Comparison of ENCODE assay signal across 19 cellular contexts in genomic region chr20:63242736-63243135, GRCh38. TPM values are rescaled to one million over a fixed set of nuclear protein-coding genes. Genes with fewer than 3 reads are reported as not detected.
DNase-seq lines count a peak whose midpoint lies in the region; ATAC-seq lines count a peak whose summit lies in the region.
"Had no signal": no experiment of that assay in that cellular context is flagged by ENCODE, and none has a peak within 500 bp of the region (broad histone marks: within the 10 kb centered on the region; RNA-seq: fewer than 3 reads in every experiment).

No MANE protein-coding gene starts in this region.

- H3K4me1 ChIP-seq in BLaER1 treated with 17β-estradiol and CSF1 and Interleukin-3, amounts not matched to agents 10 nM and 100 nM = peaks cover 37 to 99% (median 91%) of the 10 kb centered on the region in 10 experiments
- H3K4me1 ChIP-seq in mesenchymal stem cell (ENCODE audit: control insufficient read depth, insufficient read depth, low read depth, low read length) = peaks cover 44% of the 10 kb centered on the region

- H2AK5ac ChIP-seq in mesenchymal stem cell (ENCODE audit: low read length, severe bottlenecking) = no peak overlapping the region

- H3K18ac ChIP-seq in mesenchymal stem cell (ENCODE audit: low read depth in 1 of 2, low read length in 2 of 2) = no peak overlapping the region

- H4K20me1 ChIP-seq in BLaER1 treated with 17β-estradiol and CSF1 and Interleukin-3, amounts not matched to agents 10 nM and 100 nM = peaks cover 0 to 56% (median 9%) of the 10 kb centered on the region in 11 experiments; a peak in 11 of 22 replicates

- H2BK12ac ChIP-seq in mesenchymal stem cell (ENCODE audit: low read length in 2 of 2) = no peak overlapping the region

- H3K4me1 Mint-ChIP-seq in activated CD8-positive, alpha-beta memory T cell treated with anti-CD3 and anti-CD28 coated beads, Interleukin-2, amount 10 ng/mL, durations not matched to agents 7 days and 5 days = no peaks in the 10 kb centered on the region
- H3K4me1 Mint-ChIP-seq: CD14-positive monocyte; CD4-positive, alpha-beta memory T cell; CD4-positive, CD25-positive, alpha-beta regulatory T cell had no signal

- peaks cover 0 to 5% (median 0%) of the 10 kb centered on the region in 11 experiments; a peak in 1 of 22 replicates for H3K36me3 ChIP-seq in BLaER1 treated with 17β-estradiol and CSF1 and Interleukin-3, amounts not matched to agents 10 nM and 100 nM
- H3K36me3 ChIP-seq in mesenchymal stem cell (ENCODE audit: control insufficient read depth in 1 of 2, insufficient read depth in 2 of 2, low read depth in 1 of 2, low read length in 2 of 2) = peaks cover 0 to 64% of the 10 kb centered on the region in 2 experiments
- H3K36me3 ChIP-seq: BE2C had no signal

- H2BK120ac ChIP-seq in mesenchymal stem cell (ENCODE audit: low read depth, low read length) = no peak overlapping the region

- no peak overlapping the region for H3K9ac ChIP-seq in BLaER1 treated with 17β-estradiol and CSF1 and Interleukin-3, amounts not matched to agents 10 nM and 100 nM
- no peak overlapping the region for H3K9ac ChIP-seq in mesenchymal stem cell (ENCODE audit: low read length)

- H2BK15ac ChIP-seq in mesenchymal stem cell (ENCODE audit: low read depth, poor library complexity, severe bottlenecking) = peak overlapping the region; percentile 17

- CTCF ChIA-PET in activated CD8-positive, alpha-beta memory T cell treated with anti-CD3 and anti-CD28 coated beads, Interleukin-2, amount 10 ng/mL, durations not matched to agents 7 days and 5 days (lab: Charles Lee) = no interaction called here

- H2AFZ ChIP-seq in mesenchymal stem cell (ENCODE audit: low read depth, low read length) = no peak overlapping the region

- H3K9me3 Mint-ChIP-seq in activated CD8-positive, alpha-beta memory T cell treated with anti-CD3 and anti-CD28 coated beads, Interleukin-2, amount 10 ng/mL, durations not matched to agents 7 days and 5 days (ENCODE audit: low read depth) = no peaks in the 10 kb centered on the region
- H3K9me3 Mint-ChIP-seq: CD4-positive, alpha-beta memory T cell; CD4-positive, CD25-positive, alpha-beta regulatory T cell; CD8-positive, alpha-beta memory T cell had no signal

- 93% methylated on average over 21 of the region's 21 CpGs for WGBS in mesenchymal stem cell

- no peak overlapping the region for H2BK5ac ChIP-seq in mesenchymal stem cell (ENCODE audit: low read depth, low read length, poor library complexity, severe bottlenecking)

- H3K14ac ChIP-seq in mesenchymal stem cell (ENCODE audit: low read length in 2 of 2) = no peak overlapping the region

- H3K79me1 ChIP-seq in mesenchymal stem cell (replicated peaks; ENCODE audit: low read length, poor library complexity, severe bottlenecking) = no peaks in the 10 kb centered on the region

- no peak overlapping the region for H3K4ac ChIP-seq in mesenchymal stem cell (ENCODE audit: low read depth in 1 of 2, low read length in 2 of 2)

- no peak overlapping the region for H4K91ac ChIP-seq in mesenchymal stem cell (ENCODE audit: low read length)

- no peak overlapping the region for H4K8ac ChIP-seq in mesenchymal stem cell (ENCODE audit: low read length)

- no peaks in the 10 kb centered on the region for H3K9me3 ChIP-seq in BLaER1 treated with 17β-estradiol and CSF1 and Interleukin-3, amounts not matched to agents 10 nM and 100 nM (replicated peaks in 1 of 11)
- no peaks in the 10 kb centered on the region for H3K9me3 ChIP-seq in mesenchymal stem cell (ENCODE audit: control insufficient read depth, low read length)
- H3K9me3 ChIP-seq: BE2C had no signal

- H3K36me3 Mint-ChIP-seq in activated CD8-positive, alpha-beta memory T cell treated with anti-CD3 and anti-CD28 coated beads, Interleukin-2, amount 10 ng/mL, durations not matched to agents 7 days and 5 days = no peaks in the 10 kb centered on the region
- H3K36me3 Mint-ChIP-seq: CD14-positive monocyte; CD4-positive, alpha-beta memory T cell; CD4-positive, CD25-positive, alpha-beta regulatory T cell; CD8-positive, alpha-beta memory T cell had no signal

- no peak overlapping the region for H3K27ac ChIP-seq in BLaER1 treated with 17β-estradiol and CSF1 and Interleukin-3, amounts not matched to agents 10 nM and 100 nM
- no peak overlapping the region for H3K27ac ChIP-seq in mesenchymal stem cell (ENCODE audit: low read length, poor library complexity, severe bottlenecking)

- peak overlapping the region in 7 of 11 experiments; percentile 43 to 76 (median 71); a peak in 14 of 22 replicates for H3K4me2 ChIP-seq in BLaER1 treated with 17β-estradiol and CSF1 and Interleukin-3, amounts not matched to agents 10 nM and 100 nM
- no peak overlapping the region for H3K4me2 ChIP-seq in mesenchymal stem cell (ENCODE audit: low read length, poor library complexity, severe bottlenecking)

- no peak overlapping the region for H3K23ac ChIP-seq in mesenchymal stem cell (ENCODE audit: low read length in 2 of 2)

- H3K4me3 ChIP-seq in BLaER1 treated with 17β-estradiol and CSF1 and Interleukin-3, amounts not matched to agents 10 nM and 100 nM = no peak overlapping the region
- H3K4me3 ChIP-seq in mesenchymal stem cell (ENCODE audit: insufficient read depth in 1 of 2, low read depth in 1 of 2, low read length in 2 of 2) = no peak overlapping the region

- H3K27me3 Mint-ChIP-seq in activated CD8-positive, alpha-beta memory T cell treated with anti-CD3 and anti-CD28 coated beads, Interleukin-2, amount 10 ng/mL, durations not matched to agents 7 days and 5 days = peaks cover 12% of the 10 kb centered on the region

- no peak overlapping the region for H3K27ac Mint-ChIP-seq in activated CD8-positive, alpha-beta memory T cell treated with anti-CD3 and anti-CD28 coated beads, Interleukin-2, amount 10 ng/mL, durations not matched to agents 7 days and 5 days
- H3K27ac Mint-ChIP-seq: CD14-positive monocyte; CD4-positive, alpha-beta memory T cell; CD4-positive, CD25-positive, alpha-beta regulatory T cell; CD8-positive, alpha-beta memory T cell had no signal

- peaks cover 0 to 46% (median 0%) of the 10 kb centered on the region in 11 experiments; a peak in 7 of 22 replicates for H3K27me3 ChIP-seq in BLaER1 treated with 17β-estradiol and CSF1 and Interleukin-3, amounts not matched to agents 10 nM and 100 nM
- H3K27me3 ChIP-seq in mesenchymal stem cell (ENCODE audit: control insufficient read depth in 1 of 2, insufficient read depth in 1 of 2, low read length in 2 of 2) = peaks cover 0 to 40% of the 10 kb centered on the region in 2 experiments
- H3K27me3 ChIP-seq: BE2C had no signal

- no peak overlapping the region for H3K4me3 Mint-ChIP-seq in activated CD8-positive, alpha-beta memory T cell treated with anti-CD3 and anti-CD28 coated beads, Interleukin-2, amount 10 ng/mL, durations not matched to agents 7 days and 5 days
- H3K4me3 Mint-ChIP-seq: CD14-positive monocyte; CD4-positive, alpha-beta memory T cell; CD4-positive, CD25-positive, alpha-beta regulatory T cell; CD8-positive, alpha-beta memory T cell had no signal

- no peak for ATAC-seq in HG03571 (IDR thresholded peaks at IDR 0.05; ENCODE audit: unreplicated experiment)
- ATAC-seq in activated CD8-positive, alpha-beta memory T cell treated with anti-CD3 and anti-CD28 coated beads, Interleukin-2, amount 10 ng/mL, durations not matched to agents 7 days and 5 days = no peak

- DNase-seq in mesenchymal stem cell = no peak
- no peak for DNase-seq in MV-4-11 (lab: John Stamatoyannopoulos, UW)
- DNase-seq in activated CD8-positive, alpha-beta memory T cell treated with anti-CD3 and anti-CD28 coated beads, Interleukin-2, amount 10 ng/mL, durations not matched to agents 7 days and 5 days = no peak
- DNase-seq: 8988T; ACHN; BE2C; C1 segment of cervical spinal cord; CD4-positive, alpha-beta memory T cell; CD4-positive, CD25-positive, alpha-beta regulatory T cell; CD8-positive, alpha-beta memory T cell; COR-L47; DMS 273 treated with DMSO at 0.1 percent for 48 hours; DMS153; GF-D8 had no signal

RNA-seq across cellular contexts. Expression of gene BIRC7, which starts 7.0 kb away (rescaled TPM):
- polyA plus RNA-seq in mesenchymal stem cell (2013, experiment 1 of 2) = 1.6 TPM
- polyA plus RNA-seq in mesenchymal stem cell (2013, experiment 2 of 2) = 1.5 TPM
- total RNA-seq in activated CD8-positive, alpha-beta memory T cell treated with anti-CD3 and anti-CD28 coated beads, Interleukin-2, amount 10 ng/mL, durations not matched to agents 7 days and 5 days = not detected
- total RNA-seq: A673; CD4-positive, alpha-beta memory T cell; CD4-positive, CD25-positive, alpha-beta regulatory T cell; CD8-positive, alpha-beta memory T cell had no signal
- polyA plus RNA-seq: AG04450; CD14-positive monocyte; CD4-positive, alpha-beta memory T cell; CD4-positive, CD25-positive, alpha-beta regulatory T cell; CD8-positive, alpha-beta memory T cell had no signal

RNA-seq across cellular contexts. Expression of gene NKAIN4, which starts 11.5 kb away (rescaled TPM):
- 0.10 TPM for polyA plus RNA-seq in mesenchymal stem cell (2013, experiment 1 of 2)
- not detected for polyA plus RNA-seq in mesenchymal stem cell (2013, experiment 2 of 2)
- not detected for total RNA-seq in activated CD8-positive, alpha-beta memory T cell treated with anti-CD3 and anti-CD28 coated beads, Interleukin-2, amount 10 ng/mL, durations not matched to agents 7 days and 5 days
- total RNA-seq: A673; CD4-positive, alpha-beta memory T cell; CD4-positive, CD25-positive, alpha-beta regulatory T cell; CD8-positive, alpha-beta memory T cell had no signal
- polyA plus RNA-seq: AG04450; CD14-positive monocyte; CD4-positive, alpha-beta memory T cell; CD4-positive, CD25-positive, alpha-beta regulatory T cell; CD8-positive, alpha-beta memory T cell had no signal

RNA-seq across cellular contexts. Expression of gene YTHDF1, which starts 26.8 kb away (rescaled TPM):
- polyA plus RNA-seq in mesenchymal stem cell (2013, experiment 1 of 2) = 32.3 TPM
- 32.4 TPM for polyA plus RNA-seq in mesenchymal stem cell (2013, experiment 2 of 2)
- 10 to 100 TPM; 37.2 to 42.6 TPM for total RNA-seq in activated CD8-positive, alpha-beta memory T cell treated with anti-CD3 and anti-CD28 coated beads, Interleukin-2, amount 10 ng/mL, durations not matched to agents 7 days and 5 days

RNA-seq across cellular contexts. Expression of gene ARFGAP1, which starts 29.9 kb away (rescaled TPM):
- 62.8 TPM for polyA plus RNA-seq in mesenchymal stem cell (2013, experiment 1 of 2)
- polyA plus RNA-seq in mesenchymal stem cell (2013, experiment 2 of 2) = 60.5 TPM
- total RNA-seq in activated CD8-positive, alpha-beta memory T cell treated with anti-CD3 and anti-CD28 coated beads, Interleukin-2, amount 10 ng/mL, durations not matched to agents 7 days and 5 days = 10 to 100 TPM; 79.6 to 90.2 TPM

RNA-seq across cellular contexts. Expression of gene COL20A1, which starts 50.2 kb away (rescaled TPM):
- not detected for polyA plus RNA-seq in mesenchymal stem cell (2013, experiment 1 of 2)
- not detected for polyA plus RNA-seq in mesenchymal stem cell (2013, experiment 2 of 2)
- total RNA-seq in activated CD8-positive, alpha-beta memory T cell treated with anti-CD3 and anti-CD28 coated beads, Interleukin-2, amount 10 ng/mL, durations not matched to agents 7 days and 5 days = not detected
- total RNA-seq: A673 had no signal
- polyA plus RNA-seq: AG04450; CD14-positive monocyte; CD4-positive, alpha-beta memory T cell; CD4-positive, CD25-positive, alpha-beta regulatory T cell; CD8-positive, alpha-beta memory T cell had no signal
